ENCODE assay signal across 3 cellular contexts in genomic region chr4:140497776-140498636, GRCh38.
TF ChIP-seq lines count a peak whose summit lies in the region.

Gene MGAT4D (minus strand): TSS chr4:140498293. CDS start chr4:140498222, 71 bp downstream.

TF ChIP-seq in SK-N-SH, 30 proteins besides CTCF, POLR2A, EP300 and RAD21 (continues in another document):
- no peak for TF ChIP-seq USF1 (IDR thresholded peaks at IDR 0.05; ENCODE audit: borderline replicate concordance, low read depth)
- no peak for TF ChIP-seq RFX5 (IDR thresholded peaks at IDR 0.05; ENCODE audit: low read length)
- no peak for TF ChIP-seq MAX (IDR thresholded peaks at IDR 0.05; ENCODE audit: low read depth)
- no peak for TF ChIP-seq TAF1 (IDR thresholded peaks at IDR 0.05; ENCODE audit: borderline replicate concordance, low read depth, low read length)
- TF ChIP-seq IRF3 (IDR thresholded peaks at IDR 0.05; ENCODE audit: low read depth, low read length) = no peak
- no peak for TF ChIP-seq FOXJ3 (CRISPR knock-in tag; IDR thresholded peaks at IDR 0.05)
- TF ChIP-seq ZBTB33 (IDR thresholded peaks at IDR 0.05; ENCODE audit: borderline replicate concordance, low read depth) = no peak
- TF ChIP-seq GATA2 (CRISPR knock-in tag; IDR thresholded peaks at IDR 0.05) = no peak
- no peak for TF ChIP-seq USF2 (IDR thresholded peaks at IDR 0.05; ENCODE audit: borderline replicate concordance, low read depth, low read length)

TF ChIP-seq in SK-N-SH treated with all-trans-retinoic acid at 6 μM for 48 hours, 23 proteins besides CTCF, POLR2A, EP300 and RAD21:
- TF ChIP-seq CSRNP3 (CRISPR knock-in tag; IDR thresholded peaks at IDR 0.05) = no peak
- TF ChIP-seq TSHZ2 (CRISPR knock-in tag; IDR thresholded peaks at IDR 0.05) = no peak
- TF ChIP-seq GLIS3 (CRISPR knock-in tag; IDR thresholded peaks at IDR 0.05) = no peak
- TF ChIP-seq ZFP3 (CRISPR knock-in tag; IDR thresholded peaks at IDR 0.05) = no peak
- TF ChIP-seq ZC3H10 (CRISPR knock-in tag; IDR thresholded peaks at IDR 0.05) = no peak
- TF ChIP-seq RARB (CRISPR knock-in tag; IDR thresholded peaks at IDR 0.05) = no peak
- TF ChIP-seq ARNTL (CRISPR knock-in tag; IDR thresholded peaks at IDR 0.05; ENCODE audit: borderline replicate concordance, low read depth) = no peak
- TF ChIP-seq ZFP30 (CRISPR knock-in tag; IDR thresholded peaks at IDR 0.05) = no peak
- no peak for TF ChIP-seq TCF4 (CRISPR knock-in tag; IDR thresholded peaks at IDR 0.05; ENCODE audit: borderline replicate concordance)
- no peak for TF ChIP-seq ZNF70 (CRISPR knock-in tag; IDR thresholded peaks at IDR 0.05)

TF ChIP-seq in K562, 482 proteins besides CTCF, POLR2A, EP300 and RAD21 (continued from another document):
- TF ChIP-seq DMBX1 (CRISPR knock-in tag; IDR thresholded peaks at IDR 0.05; ENCODE audit: borderline replicate concordance) = no peak
- no peak for TF ChIP-seq SMAD1 (IDR thresholded peaks at IDR 0.05; ENCODE audit: low read depth, low read length, partially characterized antibody)
TF ChIP-seq in K562: peak in this region for 0.
